8 cellular contexts compared by ENCODE assay signal in genomic region chr18:68714707-68715496, GRCh38. TPM values are rescaled to one million over a fixed set of nuclear protein-coding genes. Genes with fewer than 3 reads are reported as not detected.
DNase-seq lines count a peak whose midpoint lies in the region; ATAC-seq and TF ChIP-seq lines count a peak whose summit lies in the region.

TSS of gene TMX3 (minus strand) at chr18:68715108. CDS start at chr18:68714981, 127 bp downstream.

- peaks cover 42% of the 10 kb centered on the region for H3K4me1 Mint-ChIP-seq in activated CD4-positive, alpha-beta memory T cell treated with anti-CD3 and anti-CD28 coated beads for 36 hours (ENCODE audit: low read depth)

- H3K27ac Mint-ChIP-seq in activated CD4-positive, alpha-beta memory T cell treated with anti-CD3 and anti-CD28 coated beads for 36 hours, result peak within 1 kb of the TSS; percentile 93

- peak within 1 kb of the TSS; percentile 97 for H3K4me3 Mint-ChIP-seq in activated CD4-positive, alpha-beta memory T cell treated with anti-CD3 and anti-CD28 coated beads for 36 hours

- peak within 1 kb of the TSS; percentile 68 to 87 for H3K9ac ChIP-seq in duodenal mucosa (ENCODE audit: low read depth in 1 of 2, low read length in 2 of 2)

- peak; percentile 96 for ATAC-seq in GM19438 (IDR thresholded peaks at IDR 0.05; ENCODE audit: low read depth, unreplicated experiment)
- peak; percentile 88 for ATAC-seq in HG03575 (IDR thresholded peaks at IDR 0.05; ENCODE audit: extremely low read depth, insufficient number of reproducible peaks, low FRiP score, unreplicated experiment)

- POLR2A ChIA-PET in activated CD4-positive, alpha-beta memory T cell treated with anti-CD3 and anti-CD28 coated beads for 36 hours (lab: Charles Lee), result no interaction called here

- no peaks in the 10 kb centered on the region for H3K9me3 ChIP-seq in duodenal mucosa (ENCODE audit: control insufficient read depth in 1 of 2, low read length in 2 of 2)

- peak within 1 kb of the TSS; percentile 96 to 99 for H3K4me3 ChIP-seq in duodenal mucosa (ENCODE audit: low read depth in 1 of 2, low read length in 2 of 2)
- peak within 1 kb of the TSS; percentile 83 for H3K4me3 ChIP-seq in lower leg skin (ENCODE audit: low read depth, poor library complexity, severe bottlenecking)

- H3K9me3 Mint-ChIP-seq in activated CD4-positive, alpha-beta memory T cell treated with anti-CD3 and anti-CD28 coated beads for 36 hours, result no peaks in the 10 kb centered on the region

- DNase-seq in CD1c-positive myeloid dendritic cell (ENCODE audit: extremely low spot score) (peak; percentile 97), NCI-H82 treated with DMSO at 0.1 percent for 48 hours (lab: John Stamatoyannopoulos, UW; ENCODE audit: unreplicated experiment) (peak; percentile 79), lower leg skin (ENCODE audit: low spot score in 2 of 2) (peak; percentile 82 to 97)
- peak; percentile 94 for DNase-seq in activated CD4-positive, alpha-beta memory T cell treated with anti-CD3 and anti-CD28 coated beads for 36 hours
- DNase-seq in stimulated activated CD4-positive, alpha-beta T cell treated with anti-CD3 and anti-CD28 coated beads, Interleukin-4, amount 100 ng/mL, for 48 hours (ENCODE audit: low read depth in 2 of 2), result peak; percentile 80 to 90

- peaks cover 14 to 17% of the 10 kb centered on the region in 2 donors for H3K36me3 ChIP-seq in duodenal mucosa (ENCODE audit: control insufficient read depth in 1 of 2, insufficient read depth in 2 of 2, low read length in 2 of 2)

- no peaks in the 10 kb centered on the region for H3K27me3 ChIP-seq in duodenal mucosa (ENCODE audit: control insufficient read depth in 1 of 2, insufficient read depth in 2 of 2, low read length in 2 of 2)

- TF ChIP-seq POLR2A in lower leg skin (IDR thresholded peaks at IDR 0.05), result no peak

- no peaks in the 10 kb centered on the region for H3K27me3 Mint-ChIP-seq in activated CD4-positive, alpha-beta memory T cell treated with anti-CD3 and anti-CD28 coated beads for 36 hours

- intact Hi-C loops in activated CD4-positive, alpha-beta memory T cell treated with anti-CD3 and anti-CD28 coated beads for 36 hours (cut with micrococcal nuclease), result loop anchor here (1.0 to 10.0 kb wide), 5 partner anchors 20 to 1490 kb away; partner anchors contain the start of genes DSEL and RTTN
- intact Hi-C loops in lower leg skin (cut with DNase I; ENCODE audit: low total_unique reads), result no loop called here

- H3K27ac ChIP-seq in duodenal mucosa (ENCODE audit: low read depth, low read length), result peak within 1 kb of the TSS; percentile 52

- H3K36me3 Mint-ChIP-seq in activated CD4-positive, alpha-beta memory T cell treated with anti-CD3 and anti-CD28 coated beads for 36 hours, result peaks cover 32% of the 10 kb centered on the region

- TF ChIP-seq CTCF in lower leg skin (IDR thresholded peaks at IDR 0.05), result no peak

- peaks cover 11 to 12% of the 10 kb centered on the region in 2 donors for H3K4me1 ChIP-seq in duodenal mucosa (ENCODE audit: control insufficient read depth in 1 of 2, insufficient read depth in 2 of 2, low read length in 2 of 2)

- 0% methylated on average over 59 to 64 of the region's 71 CpGs for WGBS in lower leg skin, 2 donors

- CTCF ChIA-PET in activated CD4-positive, alpha-beta memory T cell treated with anti-CD3 and anti-CD28 coated beads for 36 hours (lab: Charles Lee), result no interaction called here

RNA-seq across cellular contexts. Expression of gene TMX3, which starts in this region (rescaled TPM):
- total RNA-seq in activated CD4-positive, alpha-beta memory T cell treated with anti-CD3 and anti-CD28 coated beads for 36 hours, result 10 to 100 TPM; 42.4 to 44.6 TPM
- total RNA-seq in lower leg skin, result 10 to 100 TPM; 20.6 to 28.9 (median 23.4) TPM

Comparison
In these comparisons a context has a peak if more than half of its experiments do, and no peak if none do; other contexts are left out.
1. Peak in every context shown above with its lines: DNase-seq, ATAC-seq, H3K4me3 ChIP-seq and H3K27ac ChIP-seq.